Comparison of ENCODE assay signal across 25 cellular contexts in genomic region chr19:29890392-29890791, GRCh38. TPM values are rescaled to one million over a fixed set of nuclear protein-coding genes. Genes with fewer than 3 reads are reported as not detected.
DNase-seq lines count a peak whose midpoint lies in the region; ATAC-seq and TF ChIP-seq lines count a peak whose summit lies in the region.
"Had no signal": no experiment of that assay in that cellular context is flagged by ENCODE, and none has a peak within 500 bp of the region (broad histone marks: within the 10 kb centered on the region; RNA-seq: fewer than 3 reads in every experiment).

No MANE protein-coding gene starts in this region.

- no peaks in the 10 kb centered on the region for H4K20me1 ChIP-seq in IMR-90 (ENCODE audit: insufficient read depth, low read length)
- H4K20me1 ChIP-seq: BLaER1 had no signal

- no peaks in the 10 kb centered on the region for H3K36me3 ChIP-seq in IMR-90 (ENCODE audit: control insufficient read depth, insufficient read depth, low read length)
- H3K36me3 ChIP-seq: BE2C, BLaER1 had no signal

- H3K9ac ChIP-seq in IMR-90 (ENCODE audit: low read depth, low read length), result no peak overlapping the region
- H3K9ac ChIP-seq: BLaER1 had no signal

- BruUV-seq in IMR-90 (replicated peaks; lab: Mats Ljungman, UMichigan), result no TSS peak

- TF ChIP-seq CTCF in IMR-90 (conservative IDR thresholded peaks at IDR 0.05; ENCODE audit: low read depth, low read length), result no peak

- no peak overlapping the region for H3K14ac ChIP-seq in IMR-90 (replicated peaks; ENCODE audit: low read depth, low read length)

- H3K27me3 Mint-ChIP-seq in activated naive CD4-positive, alpha-beta T cell treated with anti-CD3 and anti-CD28 coated beads, Interleukin-2, amount 50 U/mL, for 24 hours, result no peaks in the 10 kb centered on the region

- H2AK5ac ChIP-seq in IMR-90 (ENCODE audit: low read depth, low read length), result no peak overlapping the region

- CTCF ChIA-PET in IMR-90 (lab: Yijun Ruan, JAX), result no interaction called here

- H4K5ac ChIP-seq in IMR-90 (ENCODE audit: low read depth, low read length), result no peak overlapping the region

- H2AK9ac ChIP-seq in IMR-90 (replicated peaks; ENCODE audit: low read depth, low read length, poor library complexity), result no peak overlapping the region

- H3K4me3 ChIP-seq in IMR-90 (ENCODE audit: insufficient read depth, low read depth, low read length), result no peak overlapping the region
- H3K4me3 ChIP-seq: BLaER1, GM12878 had no signal

- no peak overlapping the region for H3K4me2 ChIP-seq in IMR-90 (ENCODE audit: low read depth, low read length)
- H3K4me2 ChIP-seq: BLaER1 had no signal

- no peak overlapping the region for H2BK120ac ChIP-seq in IMR-90 (ENCODE audit: low read depth, low read length)

- H4K8ac ChIP-seq in IMR-90 (ENCODE audit: low read depth in 2 of 2, low read length in 2 of 2), result no peak overlapping the region

- H3K27me3 ChIP-seq in IMR-90 (ENCODE audit: control insufficient read depth, insufficient read depth, low read length), result no peaks in the 10 kb centered on the region
- H3K27me3 ChIP-seq: BE2C, BLaER1 had no signal

- H3K4me1 Mint-ChIP-seq in activated naive CD4-positive, alpha-beta T cell treated with anti-CD3 and anti-CD28 coated beads, Interleukin-2, amount 50 U/mL, for 24 hours, result peaks cover 10% of the 10 kb centered on the region

- no peaks in the 10 kb centered on the region for H3K9me3 Mint-ChIP-seq in activated naive CD4-positive, alpha-beta T cell treated with anti-CD3 and anti-CD28 coated beads, Interleukin-2, amount 50 U/mL, for 24 hours
- H3K9me3 Mint-ChIP-seq: CD14-positive monocyte; CD8-positive, alpha-beta memory T cell had no signal

- dilution Hi-C loops in IMR-90 (cut with HindIII; ENCODE audit: low sequenced_read_pairs, unreplicated experiment), result no loop called here

- DNase-seq in activated naive CD4-positive, alpha-beta T cell treated with Interleukin-2 at 50 U/mL for 16 hours, result no peak
- DNase-seq in IMR-90, result no peak
- DNase-seq in mesenteric fat pad (ENCODE audit: low spot score), result peak; percentile 16
- DNase-seq in hypothalamus (lab: John Stamatoyannopoulos, UW), result no peak
- no peak for DNase-seq in pons (ENCODE audit: low spot score)
- DNase-seq: 8988T; ACHN; BE2C; C1 segment of cervical spinal cord; CD4-positive, alpha-beta memory T cell; CD4-positive, CD25-positive, alpha-beta regulatory T cell; CD8-positive, alpha-beta memory T cell; COR-L47; DMS 273 treated with DMSO at 0.1 percent for 48 hours; DMS153; DMS53; DMS79; DND-41; EL; GDM1 had no signal

- no peak overlapping the region for H3K56ac ChIP-seq in IMR-90 (ENCODE audit: extremely low read depth, insufficient read depth, low read length)

- no peak for TF ChIP-seq RAD21 in IMR-90 (IDR thresholded peaks at IDR 0.05; ENCODE audit: low read length)

- no peak for TF ChIP-seq POLR2A in IMR-90 (IDR thresholded peaks at IDR 0.05; ENCODE audit: low read depth, low read length)

- intact Hi-C loops in IMR-90 (cut with micrococcal nuclease), result no loop called here

- no peak overlapping the region for H2BK15ac ChIP-seq in IMR-90 (ENCODE audit: low read depth, low read length)

- no peaks in the 10 kb centered on the region for H3K9me3 ChIP-seq in IMR-90 (ENCODE audit: control insufficient read depth, insufficient read depth, low read length)
- H3K9me3 ChIP-seq: BE2C, BLaER1 had no signal

- H3K27ac ChIP-seq in IMR-90 (ENCODE audit: insufficient read depth, low read length), result no peak overlapping the region
- H3K27ac ChIP-seq: BLaER1 had no signal

- no peaks in the 10 kb centered on the region for H3K9me1 ChIP-seq in IMR-90 (ENCODE audit: insufficient read depth, low read length)

- H4K91ac ChIP-seq in IMR-90 (ENCODE audit: insufficient read depth, low read depth, low read length), result no peak overlapping the region

- POLR2A ChIA-PET in IMR-90 (lab: Charles Lee; ENCODE audit: unreplicated experiment), result no interaction called here

- WGBS in IMR-90 (ENCODE audit: extremely low coverage in 2 of 2, insufficient read length in 1 of 2), 2 experiments, result 54% methylated on average over 1 of the region's 1 CpG; no CpG with 5 or more reads in 1 of the 2 experiments

- no peak overlapping the region for H3K4me3 Mint-ChIP-seq in activated naive CD4-positive, alpha-beta T cell treated with anti-CD3 and anti-CD28 coated beads, Interleukin-2, amount 50 U/mL, for 24 hours
- H3K4me3 Mint-ChIP-seq: CD14-positive monocyte; CD4-positive, alpha-beta memory T cell; CD4-positive, CD25-positive, alpha-beta regulatory T cell; CD8-positive, alpha-beta memory T cell had no signal

- peak overlapping the region; percentile 24 for H2BK5ac ChIP-seq in IMR-90 (ENCODE audit: low read depth, low read length, poor library complexity, severe bottlenecking)

- peak overlapping the region; percentile 12 for H3K27ac Mint-ChIP-seq in activated naive CD4-positive, alpha-beta T cell treated with anti-CD3 and anti-CD28 coated beads, Interleukin-2, amount 50 U/mL, for 24 hours
- H3K27ac Mint-ChIP-seq: CD14-positive monocyte; CD4-positive, alpha-beta memory T cell; CD4-positive, CD25-positive, alpha-beta regulatory T cell; CD8-positive, alpha-beta memory T cell had no signal

- H3K18ac ChIP-seq in IMR-90 (ENCODE audit: low read depth, low read length), result no peak overlapping the region

- no peaks in the 10 kb centered on the region for H3K79me1 ChIP-seq in IMR-90 (ENCODE audit: low read depth in 1 of 2, low read length in 2 of 2)

- no peak overlapping the region for H3K4ac ChIP-seq in IMR-90 (ENCODE audit: low read depth, low read length)

- in situ Hi-C loops in IMR-90 (cut with MboI; ENCODE audit: low sequenced_read_pairs), result loop anchor here (25.0 kb wide), 1 partner anchor 747 kb away; no protein-coding TSS in a partner anchor

- no peaks in the 10 kb centered on the region for H3K36me3 Mint-ChIP-seq in activated naive CD4-positive, alpha-beta T cell treated with anti-CD3 and anti-CD28 coated beads, Interleukin-2, amount 50 U/mL, for 24 hours
- H3K36me3 Mint-ChIP-seq: CD14-positive monocyte; CD4-positive, alpha-beta memory T cell; CD4-positive, CD25-positive, alpha-beta regulatory T cell; CD8-positive, alpha-beta memory T cell had no signal

- ATAC-seq in IMR-90 (ENCODE audit: low read depth), result no peak
- no peak for ATAC-seq in GM19397 (IDR thresholded peaks at IDR 0.05; ENCODE audit: unreplicated experiment)
- ATAC-seq: GM12878 had no signal

- no peak overlapping the region for H3K23ac ChIP-seq in IMR-90 (ENCODE audit: low read depth, low read length)

- H2BK20ac ChIP-seq in IMR-90 (ENCODE audit: low read depth, low read length), result no peak overlapping the region

- H2AFZ ChIP-seq in IMR-90 (replicated peaks; ENCODE audit: low read length, poor library complexity), result no peak overlapping the region

- no peaks in the 10 kb centered on the region for H3K4me1 ChIP-seq in IMR-90 (ENCODE audit: control insufficient read depth, insufficient read depth, low read length)

TF ChIP-seq in IMR-90, 13 proteins besides CTCF, POLR2A, EP300 and RAD21:
- no peak for TF ChIP-seq RFX5 (IDR thresholded peaks at IDR 0.05; ENCODE audit: low read depth, low read length)
- TF ChIP-seq MAFK (IDR thresholded peaks at IDR 0.05; ENCODE audit: low read depth, low read length), result no peak
- no peak for TF ChIP-seq NFE2L2 (IDR thresholded peaks at IDR 0.05; ENCODE audit: low read depth, low read length)
- no peak for TF ChIP-seq MXI1 (IDR thresholded peaks at IDR 0.05; ENCODE audit: borderline replicate concordance, low read depth, low read length)
- TF ChIP-seq MAZ (IDR thresholded peaks at IDR 0.05; ENCODE audit: borderline replicate concordance, low read depth, low read length), result no peak
- TF ChIP-seq USF2 (IDR thresholded peaks at IDR 0.05; ENCODE audit: low read depth, low read length), result no peak
- no peak for TF ChIP-seq CHD1 (IDR thresholded peaks at IDR 0.05; ENCODE audit: low read depth, low read length)
- no peak for TF ChIP-seq SMC3 (IDR thresholded peaks at IDR 0.05; ENCODE audit: low read depth, low read length)
- TF ChIP-seq RCOR1 (IDR thresholded peaks at IDR 0.05; ENCODE audit: insufficient replicate concordance, low read length), result no peak
- no peak for TF ChIP-seq BHLHE40 (IDR thresholded peaks at IDR 0.05; ENCODE audit: low read depth, low read length)

RNA-seq across cellular contexts. Expression of gene URI1, which starts 51.6 kb away (rescaled TPM):
- total RNA-seq in IMR-90 (2012; rRNA removed), result 43.2 and 95.8 TPM in 2 replicates
- 39.0 and 45.3 TPM in 2 replicates for polyA plus RNA-seq in IMR-90 (2012; rRNA removed)
- 4.1 and 11.6 TPM in 2 replicates for polyA plus RNA-seq in IMR-90 (2012; cell fraction: cytosol; rRNA removed)
- 2.4 and 34.6 TPM in 2 replicates for polyA plus RNA-seq in IMR-90 (2012; cell fraction: nucleus; rRNA removed; ENCODE audit: low replicate concordance)
- total RNA-seq in mesenteric fat pad, result 56.2 TPM
